ENCODE assay signal across 1 cellular context in genomic region chr17:73770849-73771229, GRCh38.
TF ChIP-seq lines count a peak whose summit lies in the region.

No MANE protein-coding gene starts in this region.

TF ChIP-seq in HCT116, 20 proteins besides CTCF, POLR2A, EP300 and RAD21 (continued from another document):
- TF ChIP-seq REST (IDR thresholded peaks at IDR 0.05; ENCODE audit: low read depth), result no peak
- TF ChIP-seq ZBTB33 (IDR thresholded peaks at IDR 0.05; ENCODE audit: extremely low read depth, insufficient replicate concordance, low read length), result no peak
- no peak for TF ChIP-seq ZNF274 (IDR thresholded peaks at IDR 0.05; ENCODE audit: low read depth, low read length)
- no peak for TF ChIP-seq MAX (IDR thresholded peaks at IDR 0.05)
- TF ChIP-seq EZH2 (IDR thresholded peaks at IDR 0.05), result no peak
- TF ChIP-seq FOSL1 (IDR thresholded peaks at IDR 0.05; ENCODE audit: low read depth), result no peak
- no peak for TF ChIP-seq JUND (IDR thresholded peaks at IDR 0.05)
- TF ChIP-seq POLR2AphosphoS5 (IDR thresholded peaks at IDR 0.05; ENCODE audit: low read depth, low read length), result no peak
- no peak for TF ChIP-seq ATF3 (IDR thresholded peaks at IDR 0.05)
